8 cellular contexts compared by ENCODE assay signal in genomic region chr14:64720190-64720589, GRCh38. TPM values are rescaled to one million over a fixed set of nuclear protein-coding genes. Genes with fewer than 3 reads are reported as not detected.
A peak's percentile ranks its signal among the peaks of the same experiment; 100 is the strongest.
DNase-seq lines count a peak whose midpoint lies in the region; ATAC-seq, FAIRE-seq and TF ChIP-seq lines count a peak whose summit lies in the region.

No MANE protein-coding gene starts in this region.

- H3K4me3 Mint-ChIP-seq in GM23338 = peak overlapping the region; percentile 10; the same call in 2 of the 3 replicates

- no peak for ATAC-seq in GM23338
- ATAC-seq in GM21528 (IDR thresholded peaks at IDR 0.05; ENCODE audit: low FRiP score, unreplicated experiment) = no peak

- H3K36me3 ChIP-seq in GM23338 (ENCODE audit: insufficient read depth) = peaks cover 4% of the 10 kb centered on the region; the same call in 1 of the 2 replicates
- no peaks in the 10 kb centered on the region for H3K36me3 ChIP-seq in small intestine (ENCODE audit: control insufficient read depth in 2 of 2, insufficient read depth in 2 of 2, low read length in 2 of 2)

- peaks cover 20% of the 10 kb centered on the region for H3F3A ChIP-seq in GM23338 (replicated peaks; ENCODE audit: low read depth)

- peak overlapping the region; percentile 9; the same call in 1 of the 2 replicates for H3K27ac Mint-ChIP-seq in GM23338

- peaks cover 37% of the 10 kb centered on the region for H4K20me1 ChIP-seq in GM23338 (replicated peaks; ENCODE audit: insufficient read depth)

- no peak overlapping the region for H2AFZ ChIP-seq in GM23338

- peaks cover 84% of the 10 kb centered on the region for H3K4me1 ChIP-seq in GM23338 (ENCODE audit: insufficient read depth)
- H3K4me1 ChIP-seq in small intestine (ENCODE audit: control insufficient read depth in 2 of 2, insufficient read depth in 1 of 2, low read depth in 1 of 2, low read length in 1 of 2) = peaks cover 12 to 19% of the 10 kb centered on the region in 2 donors

- no peak overlapping the region for H3K27ac ChIP-seq in GM23338 (ENCODE audit: low read depth)
- H3K27ac ChIP-seq in small intestine (ENCODE audit: low read depth in 1 of 2, low read length in 1 of 2) = peak overlapping the region; percentile 64 to 91

- peaks cover 27% of the 10 kb centered on the region for H3K36me3 Mint-ChIP-seq in GM23338 (ENCODE audit: low read depth)

- H3K27me3 ChIP-seq in GM23338 (ENCODE audit: insufficient read depth) (no peaks in the 10 kb centered on the region), small intestine (ENCODE audit: control insufficient read depth in 2 of 2, insufficient read depth in 2 of 2, low read length in 2 of 2) (no peaks in the 10 kb centered on the region)

- H3K4me1 Mint-ChIP-seq in GM23338 = peaks cover 91% of the 10 kb centered on the region

- H3K79me2 ChIP-seq in GM23338 (replicated peaks; ENCODE audit: insufficient read depth) = peaks cover 89% of the 10 kb centered on the region

- WGBS in small intestine, 3 donors = 14 to 51% (median 28%) methylated on average over 7 of the region's 7 CpGs

- no peak for TF ChIP-seq CTCF in GM23338 (conservative IDR thresholded peaks at IDR 0.05; ENCODE audit: low read depth in 2 of 2)

- peak overlapping the region; percentile 70 for H3K4me2 ChIP-seq in GM23338

- H3K27me3 Mint-ChIP-seq in GM23338 (ENCODE audit: insufficient read depth, low read depth, poor library complexity) = peaks cover 22% of the 10 kb centered on the region

- no peaks in the 10 kb centered on the region; the same call in 2 of the 3 replicates for H3K9me3 Mint-ChIP-seq in GM23338

- DNase-seq in GM23338 (ENCODE audit: low spot score) (no peak), RKO (ENCODE audit: low spot score) (peak; percentile 93), fibroblast of the conjunctiva (ENCODE audit: low read depth) (peak; percentile 9), small intestine (peak; percentile 97), globus pallidus (ENCODE audit: low spot score) (no peak), occipital lobe (lab: John Stamatoyannopoulos, UW) (no peak)
- DNase-seq in stimulated activated CD4-positive, alpha-beta T cell treated with anti-CD3 and anti-CD28 coated beads, Interleukin-4, amount 100 ng/mL, for 4 hours = no peak

- no peaks in the 10 kb centered on the region for H3K9me2 ChIP-seq in GM23338 (ENCODE audit: insufficient read depth)

- H3K4me3 ChIP-seq in GM23338 = 0 out of 2 replicates have a peak overlapping the region, but pooled peaks have one; percentile 18
- no peak overlapping the region for H3K4me3 ChIP-seq in small intestine (ENCODE audit: low read depth in 1 of 2, low read length in 2 of 2)

- no peak for FAIRE-seq in small intestine (lab: Jason Lieb, UNC)

- no peaks in the 10 kb centered on the region for H3K9me3 ChIP-seq in small intestine (ENCODE audit: control insufficient read depth, low read depth)

TF ChIP-seq in GM23338, 12 proteins besides CTCF, POLR2A, EP300 and RAD21:
- TF ChIP-seq ZNF462 (CRISPR knock-in tag; IDR thresholded peaks at IDR 0.05) (no peak), EZH2phosphoT487 (IDR thresholded peaks at IDR 0.05; ENCODE audit: unreplicated experiment) (no peak), EZH2 (IDR thresholded peaks at IDR 0.05; ENCODE audit: low read depth, unreplicated experiment) (no peak), STAT1 (IDR thresholded peaks at IDR 0.05; ENCODE audit: unreplicated experiment) (no peak), CREB1 (CRISPR knock-in tag; IDR thresholded peaks at IDR 0.05; ENCODE audit: low read depth) (no peak), NANOG (IDR thresholded peaks at IDR 0.05; ENCODE audit: borderline replicate concordance) (no peak), JUNB (IDR thresholded peaks at IDR 0.05; ENCODE audit: unreplicated experiment) (no peak), POLR2AphosphoS5 (IDR thresholded peaks at IDR 0.05; ENCODE audit: low read depth) (no peak)
TF ChIP-seq in GM23338: peak in this region for 0.

RNA-seq across cellular contexts. Expression of gene PLEKHG3, which starts 16.0 kb away (rescaled TPM):
- 83.1 and 83.9 TPM in 2 replicates for total RNA-seq in GM23338 (2014; rRNA removed; shearing (Covaris generic))
- 23.0 and 30.8 TPM in 2 replicates for polyA plus RNA-seq in GM23338 (2016; fragmentation: Nextera tagmentation; extraction: Ambion mirVana)
- polyA plus RNA-seq in small intestine = 10 to 100 TPM; 12.7 to 18.6 (median 15.6) TPM
- total RNA-seq in occipital lobe = 6.2 TPM

Comparison
In these comparisons a context has a peak if more than half of its experiments do, and no peak if none do; other contexts are left out.
1. DNase-seq: peak in RKO (single experiment), fibroblast of the conjunctiva (single experiment) and small intestine (single experiment); none in GM23338 (single experiment), globus pallidus (single experiment), occipital lobe (single experiment) and stimulated activated CD4-positive, alpha-beta T cell treated with anti-CD3 and anti-CD28 coated beads, Interleukin-4, amount 100 ng/mL, for 4 hours (0 of 2).
2. RNA of gene PLEKHG3, which starts 16.0 kb away (total RNA-seq): 83.1 to 83.9 TPM in GM23338; 6.2 TPM in occipital lobe (single experiment); every median in the first group is over 10 times any median in the second.